Comparison of ENCODE assay signal across 8 cellular contexts in genomic region chr2:179218848-179219594, GRCh38. TPM values are rescaled to one million over a fixed set of nuclear protein-coding genes. Genes with fewer than 3 reads are reported as not detected.
DNase-seq lines count a peak whose midpoint lies in the region; ATAC-seq, FAIRE-seq and TF ChIP-seq lines count a peak whose summit lies in the region.

No MANE protein-coding gene starts in this region.

- TF ChIP-seq CTCF in bronchial epithelial cell (IDR thresholded peaks at IDR 0.05; ENCODE audit: insufficient read depth, low read length, severe bottlenecking): peak; percentile 85
- peak; percentile 83 for TF ChIP-seq CTCF in kidney epithelial cell (IDR thresholded peaks at IDR 0.05; ENCODE audit: insufficient read depth, low read length, poor library complexity, severe bottlenecking)

- H3K27me3 ChIP-seq in bronchial epithelial cell (ENCODE audit: control insufficient read depth, insufficient read depth, low read length): no peaks in the 10 kb centered on the region
- no peaks in the 10 kb centered on the region for H3K27me3 ChIP-seq in kidney epithelial cell (ENCODE audit: control insufficient read depth, insufficient read depth, low read length)

- DNase-seq in DMS79 treated with DMSO at 0.1 percent for 48 hours (lab: John Stamatoyannopoulos, UW) (peak; percentile 36), DMS79 (lab: John Stamatoyannopoulos, UW) (no peak), NCI-H146 treated with DMSO at 0.1 percent for 48 hours (lab: John Stamatoyannopoulos, UW; ENCODE audit: unreplicated experiment) (peak; percentile 48), bronchial epithelial cell (ENCODE audit: low read depth) (peak; percentile 80), kidney epithelial cell (ENCODE audit: low read depth) (peak; percentile 50)
- peak; percentile 35 for DNase-seq in stimulated activated CD4-positive, alpha-beta T cell treated with anti-CD3 and anti-CD28 coated beads, Interleukin-1b, Interleukin-23, amount 100 ng/mL, for 48 hours

- H3K36me3 ChIP-seq in bronchial epithelial cell (ENCODE audit: control insufficient read depth, insufficient read depth, low read length) (no peaks in the 10 kb centered on the region), kidney epithelial cell (ENCODE audit: control insufficient read depth, insufficient read depth, low read length) (no peaks in the 10 kb centered on the region)

- FAIRE-seq in TTC549 (lab: Jason Lieb, UNC) (peak; percentile 82), bronchial epithelial cell (lab: Jason Lieb, UNC) (peak; percentile 55)

- no peak overlapping the region for H3K4me3 ChIP-seq in bronchial epithelial cell (ENCODE audit: low read depth, low read length)
- no peak overlapping the region for H3K4me3 ChIP-seq in kidney epithelial cell (ENCODE audit: low read depth, low read length)

- peak; percentile 78 for ATAC-seq in HG02588 (IDR thresholded peaks at IDR 0.05; ENCODE audit: unreplicated experiment)

RNA-seq across cellular contexts. Expression of gene SESTD1, which starts 45.6 kb away (rescaled TPM):
- total RNA-seq in bronchial epithelial cell (15.3 and 20.5 TPM in 2 replicates), kidney epithelial cell (10.5 and 17.9 TPM in 2 replicates)
